1 cellular context compared by ENCODE assay signal in the genomic region with DNA sequence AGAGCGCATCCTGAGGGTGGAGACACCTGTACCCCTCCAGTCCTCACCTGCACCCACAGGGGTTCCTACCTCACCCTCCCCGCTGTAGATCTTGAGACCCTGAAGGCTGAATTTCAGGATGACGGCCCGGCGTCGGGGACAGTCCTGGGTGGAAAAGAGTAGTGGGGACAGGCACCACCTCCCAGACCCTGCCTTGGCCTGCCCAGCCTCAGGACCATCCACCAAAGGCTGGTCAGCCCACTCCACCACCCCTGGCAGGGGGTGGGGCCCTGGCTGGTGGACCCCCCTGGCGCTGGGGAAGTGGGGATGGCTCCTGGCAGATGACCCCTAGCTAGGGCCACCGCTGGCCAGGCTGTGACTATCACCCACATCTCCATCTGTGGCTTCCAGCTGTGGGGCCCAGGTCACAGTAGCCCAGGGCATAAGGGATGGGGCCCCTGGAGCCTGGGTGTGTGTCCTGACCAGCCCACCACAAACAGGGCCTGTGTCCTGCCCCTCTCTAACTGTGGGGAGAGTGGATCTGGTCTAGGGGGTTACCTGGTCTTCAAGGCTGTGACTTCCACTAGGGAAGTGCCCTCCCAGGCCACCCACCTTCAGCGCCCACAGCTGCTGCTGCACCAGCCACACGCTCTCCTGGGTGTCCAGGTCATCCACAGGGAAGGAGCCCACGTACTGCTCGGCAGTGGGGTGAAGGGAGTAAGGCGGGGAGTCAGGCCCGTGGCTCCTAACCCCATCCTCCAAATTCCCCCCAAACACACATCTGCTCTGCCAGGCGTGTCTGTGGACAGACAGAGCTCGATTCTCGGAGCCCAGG.
TF ChIP-seq lines count a peak whose summit lies in the region.

No MANE protein-coding gene starts in this region.

TF ChIP-seq in GM23338, 12 proteins besides CTCF, POLR2A, EP300 and RAD21 (continued from another document):
- TF ChIP-seq, protein P1, sequence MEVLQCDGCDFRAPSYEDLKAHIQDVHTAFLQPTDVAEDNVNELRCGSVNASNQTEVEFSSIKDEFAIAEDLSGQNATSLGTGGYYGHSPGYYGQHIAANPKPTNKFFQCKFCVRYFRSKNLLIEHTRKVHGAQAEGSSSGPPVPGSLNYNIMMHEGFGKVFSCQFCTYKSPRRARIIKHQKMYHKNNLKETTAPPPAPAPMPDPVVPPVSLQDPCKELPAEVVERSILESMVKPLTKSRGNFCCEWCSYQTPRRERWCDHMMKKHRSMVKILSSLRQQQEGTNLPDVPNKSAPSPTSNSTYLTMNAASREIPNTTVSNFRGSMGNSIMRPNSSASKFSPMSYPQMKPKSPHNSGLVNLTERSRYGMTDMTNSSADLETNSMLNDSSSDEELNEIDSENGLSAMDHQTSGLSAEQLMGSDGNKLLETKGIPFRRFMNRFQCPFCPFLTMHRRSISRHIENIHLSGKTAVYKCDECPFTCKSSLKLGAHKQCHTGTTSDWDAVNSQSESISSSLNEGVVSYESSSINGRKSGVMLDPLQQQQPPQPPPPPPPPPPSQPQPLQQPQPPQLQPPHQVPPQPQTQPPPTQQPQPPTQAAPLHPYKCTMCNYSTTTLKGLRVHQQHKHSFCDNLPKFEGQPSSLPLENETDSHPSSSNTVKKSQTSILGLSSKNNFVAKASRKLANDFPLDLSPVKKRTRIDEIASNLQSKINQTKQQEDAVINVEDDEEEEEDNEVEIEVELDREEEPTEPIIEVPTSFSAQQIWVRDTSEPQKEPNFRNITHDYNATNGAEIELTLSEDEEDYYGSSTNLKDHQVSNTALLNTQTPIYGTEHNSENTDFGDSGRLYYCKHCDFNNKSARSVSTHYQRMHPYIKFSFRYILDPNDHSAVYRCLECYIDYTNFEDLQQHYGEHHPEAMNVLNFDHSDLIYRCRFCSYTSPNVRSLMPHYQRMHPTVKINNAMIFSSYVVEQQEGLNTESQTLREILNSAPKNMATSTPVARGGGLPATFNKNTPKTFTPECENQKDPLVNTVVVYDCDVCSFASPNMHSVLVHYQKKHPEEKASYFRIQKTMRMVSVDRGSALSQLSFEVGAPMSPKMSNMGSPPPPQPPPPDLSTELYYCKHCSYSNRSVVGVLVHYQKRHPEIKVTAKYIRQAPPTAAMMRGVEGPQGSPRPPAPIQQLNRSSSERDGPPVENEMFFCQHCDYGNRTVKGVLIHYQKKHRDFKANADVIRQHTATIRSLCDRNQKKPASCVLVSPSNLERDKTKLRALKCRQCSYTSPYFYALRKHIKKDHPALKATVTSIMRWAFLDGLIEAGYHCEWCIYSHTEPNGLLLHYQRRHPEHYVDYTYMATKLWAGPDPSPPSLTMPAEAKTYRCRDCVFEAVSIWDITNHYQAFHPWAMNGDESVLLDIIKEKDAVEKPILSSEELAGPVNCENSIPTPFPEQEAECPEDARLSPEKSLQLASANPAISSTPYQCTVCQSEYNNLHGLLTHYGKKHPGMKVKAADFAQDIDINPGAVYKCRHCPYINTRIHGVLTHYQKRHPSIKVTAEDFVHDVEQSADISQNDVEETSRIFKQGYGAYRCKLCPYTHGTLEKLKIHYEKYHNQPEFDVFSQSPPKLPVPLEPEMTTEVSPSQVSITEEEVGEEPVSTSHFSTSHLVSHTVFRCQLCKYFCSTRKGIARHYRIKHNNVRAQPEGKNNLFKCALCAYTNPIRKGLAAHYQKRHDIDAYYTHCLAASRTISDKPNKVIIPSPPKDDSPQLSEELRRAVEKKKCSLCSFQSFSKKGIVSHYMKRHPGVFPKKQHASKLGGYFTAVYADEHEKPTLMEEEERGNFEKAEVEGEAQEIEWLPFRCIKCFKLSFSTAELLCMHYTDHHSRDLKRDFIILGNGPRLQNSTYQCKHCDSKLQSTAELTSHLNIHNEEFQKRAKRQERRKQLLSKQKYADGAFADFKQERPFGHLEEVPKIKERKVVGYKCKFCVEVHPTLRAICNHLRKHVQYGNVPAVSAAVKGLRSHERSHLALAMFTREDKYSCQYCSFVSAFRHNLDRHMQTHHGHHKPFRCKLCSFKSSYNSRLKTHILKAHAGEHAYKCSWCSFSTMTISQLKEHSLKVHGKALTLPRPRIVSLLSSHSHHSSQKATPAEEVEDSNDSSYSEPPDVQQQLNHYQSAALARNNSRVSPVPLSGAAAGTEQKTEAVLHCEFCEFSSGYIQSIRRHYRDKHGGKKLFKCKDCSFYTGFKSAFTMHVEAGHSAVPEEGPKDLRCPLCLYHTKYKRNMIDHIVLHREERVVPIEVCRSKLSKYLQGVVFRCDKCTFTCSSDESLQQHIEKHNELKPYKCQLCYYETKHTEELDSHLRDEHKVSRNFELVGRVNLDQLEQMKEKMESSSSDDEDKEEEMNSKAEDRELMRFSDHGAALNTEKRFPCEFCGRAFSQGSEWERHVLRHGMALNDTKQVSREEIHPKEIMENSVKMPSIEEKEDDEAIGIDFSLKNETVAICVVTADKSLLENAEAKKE (CRISPR knock-in tag; IDR thresholded peaks at IDR 0.05): no peak
- TF ChIP-seq STAT1 (IDR thresholded peaks at IDR 0.05; ENCODE audit: unreplicated experiment) (no peak), EZH2 (IDR thresholded peaks at IDR 0.05; ENCODE audit: low read depth, unreplicated experiment) (no peak), JUNB (IDR thresholded peaks at IDR 0.05; ENCODE audit: unreplicated experiment) (no peak), EZH2phosphoT487 (IDR thresholded peaks at IDR 0.05; ENCODE audit: unreplicated experiment) (no peak)
